In the genomic region with DNA sequence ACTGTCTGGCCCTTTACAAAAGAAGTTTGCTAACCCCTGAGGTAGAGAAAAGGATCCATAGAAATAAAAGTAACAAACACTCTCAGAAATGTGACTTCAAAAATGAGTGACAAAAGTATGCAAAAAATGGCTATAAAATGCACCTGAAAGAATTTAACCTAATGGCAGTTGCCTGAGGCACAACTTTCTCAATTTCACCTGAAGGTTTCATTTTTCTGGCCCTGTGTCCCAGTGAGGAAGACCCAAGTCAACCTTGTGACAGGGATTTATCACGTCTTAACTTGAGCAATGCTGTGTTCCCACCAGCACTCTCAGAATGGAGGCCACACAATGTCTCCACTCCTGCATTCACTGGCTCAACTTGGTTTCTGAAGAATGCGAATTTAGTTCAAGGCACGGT, we compare ENCODE assay signal across 29 cellular contexts.
"Had no signal": no experiment of that assay in that cellular context is flagged by ENCODE, and none has a peak within 500 bp of the region (broad histone marks: within the 10 kb centered on the region; RNA-seq: fewer than 3 reads in every experiment).

No MANE protein-coding gene starts in this region.

- H3K4me1 ChIP-seq: ascending aorta, breast epithelium, colonic mucosa, foreskin keratinocyte, gastrocnemius medialis had no signal

- H3K27me3 ChIP-seq: ascending aorta, breast epithelium, cardiac muscle cell, colonic mucosa, esophagus muscularis mucosa, gastrocnemius medialis, heart left ventricle had no signal

- ATAC-seq: activated naive CD4-positive, alpha-beta T cell treated with anti-CD3 and anti-CD28 coated beads, Interleukin-2, amount 50 U/mL, for 72 hours; activated T-cell treated with anti-CD3 and anti-CD28 coated beads, Interleukin-2, amount 50 U/mL, for 72 hours; effector memory CD8-positive, alpha-beta T cell; foreskin keratinocyte; gastrocnemius medialis; heart left ventricle had no signal

- H3K4me3 ChIP-seq: ascending aorta, breast epithelium, cardiac muscle cell, colonic mucosa, esophagus muscularis mucosa, gastrocnemius medialis, heart left ventricle had no signal

- H3K9me3 ChIP-seq: ascending aorta, colonic mucosa, gastrocnemius medialis had no signal

- H3K27ac ChIP-seq: ascending aorta, breast epithelium, cardiac muscle cell, colonic mucosa, esophagus muscularis mucosa, foreskin keratinocyte, gastrocnemius medialis, heart left ventricle had no signal

- DNase-seq: activated CD4-positive, alpha-beta memory T cell treated with anti-CD3 and anti-CD28 coated beads, Interleukin-2, amount 10 ng/mL, durations not matched to agents 7 days and 5 days; activated CD4-positive, alpha-beta T cell treated with anti-CD3 and anti-CD28 coated beads for 1 hour; activated CD4-positive, alpha-beta T cell treated with anti-CD3 and anti-CD28 coated beads for 4 hours; activated CD4-positive, alpha-beta T cell treated with anti-CD3 and anti-CD28 coated beads, Interleukin-2, amount 10 ng/mL, durations not matched to agents 7 days and 5 days; activated CD4-positive, alpha-beta T cell treated with anti-CD3 and anti-CD28 coated beads, Interleukin-2, amount 50 U/mL, for 4 hours; activated CD8-positive, alpha-beta memory T cell treated with anti-CD3 and anti-CD28 coated beads, Interleukin-2, amount 50 U/mL, for 48 hours; activated gamma-delta T cell; activated naive CD4-positive, alpha-beta T cell; activated naive CD4-positive, alpha-beta T cell treated with anti-CD3 and anti-CD28 coated beads, Interleukin-2, amount 10 ng/mL, durations not matched to agents 7 days and 5 days; activated naive CD8-positive, alpha-beta T cell treated with anti-CD3 and anti-CD28 coated beads, Interleukin-2, amount 10 ng/mL, durations not matched to agents 7 days and 5 days; activated T-cell treated with anti-CD3 and anti-CD28 coated beads for 4 hours; activated T-cell treated with anti-CD3 and anti-CD28 coated beads, Interleukin-2, amount 50 U/mL, for 24 hours; activated T-cell treated with anti-CD3 and anti-CD28 coated beads, Interleukin-2, amount 50 U/mL, for 72 hours; central memory CD4-positive, alpha-beta T cell; cerebellar nuclear complex; colonic mucosa; effector CD4-positive, alpha-beta T cell; effector memory CD8-positive, alpha-beta T cell; erythroblast; foreskin keratinocyte; gastrocnemius medialis; glutamatergic neuron; heart left ventricle; T-helper 2 cell had no signal

- H3K36me3 ChIP-seq: ascending aorta, breast epithelium, cardiac muscle cell, colonic mucosa, esophagus muscularis mucosa had no signal
